In the genomic region with DNA sequence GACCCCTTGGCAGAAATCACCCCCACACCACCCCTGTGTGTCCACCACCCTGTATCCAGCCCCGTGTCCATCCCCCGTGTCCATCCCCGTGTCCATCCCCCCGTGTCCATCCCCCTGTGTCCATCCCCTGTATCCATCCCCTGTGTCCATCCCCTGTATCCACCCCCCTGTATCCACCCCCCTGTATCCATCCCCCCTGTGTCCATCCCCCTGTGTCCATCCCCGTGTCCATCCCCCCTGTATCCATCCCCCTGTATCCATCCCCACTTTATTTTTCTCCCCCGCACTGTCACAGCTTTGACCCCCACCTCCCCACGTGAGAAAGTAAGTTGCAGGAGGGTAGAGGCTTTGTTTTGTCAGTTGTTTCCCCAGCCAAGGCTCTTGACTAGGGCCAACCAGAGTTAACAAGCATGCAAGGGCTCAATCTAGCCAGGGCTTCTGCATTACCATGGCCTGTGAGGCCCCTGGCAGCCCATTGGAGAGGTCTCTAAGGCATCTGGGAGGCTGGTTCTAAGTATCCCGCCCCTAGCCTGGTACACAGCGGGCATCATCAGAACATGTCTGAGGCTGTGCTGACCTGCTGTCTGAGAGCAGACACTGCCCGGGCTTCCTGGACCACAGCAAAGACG, we compare ENCODE assay signal across 11 cellular contexts. TPM values are rescaled to one million over a fixed set of nuclear protein-coding genes. Genes with fewer than 3 reads are reported as not detected.
DNase-seq lines count a peak whose midpoint lies in the region; ATAC-seq and TF ChIP-seq lines count a peak whose summit lies in the region.
"Had no signal": no experiment of that assay in that cellular context is flagged by ENCODE, and none has a peak within 500 bp of the region (broad histone marks: within the 10 kb centered on the region; RNA-seq: fewer than 3 reads in every experiment).

No MANE protein-coding gene starts in this region.

- RAD21 ChIA-PET in HCT116 (lab: Charles Lee; ENCODE audit: low non-redundant PET in 1 of 2, low total read pairs in 2 of 2, uncharacterized antibody in 2 of 2, unreplicated experiment in 2 of 2), result no interaction called here

- H3K79me2 ChIP-seq in HCT116 (ENCODE audit: insufficient read depth, low read length), result no peaks in the 10 kb centered on the region

- H3K9me2 ChIP-seq in HCT116 (ENCODE audit: insufficient read depth), result no peaks in the 10 kb centered on the region

- peak; percentile 33 for DNase-seq in NCI-H1436 (lab: John Stamatoyannopoulos, UW)
- no peak for DNase-seq in NCI-H1436 treated with DMSO at 0.1 percent for 48 hours (lab: John Stamatoyannopoulos, UW)
- DNase-seq in HCT116 (ENCODE audit: low read depth, low spot score), result no peak
- DNase-seq in astrocyte of the hippocampus (ENCODE audit: low read depth, low spot score), result peak; percentile 38
- no peak for DNase-seq in stomach
- no peak for DNase-seq in stimulated activated CD4-positive, alpha-beta T cell treated with anti-CD3 and anti-CD28 coated beads, Interleukin-2, amount 100 ng/mL, for 48 hours
- DNase-seq: activated CD4-positive, alpha-beta T cell treated with anti-CD3 and anti-CD28 coated beads, Interleukin-2, amount 50 U/mL, for 1 hour; NCI-H1105 treated with DMSO at 0.1 percent for 48 hours had no signal

- WGBS in stomach, 5 donors, result 69 to 89% (median 76%) methylated on average over 7 to 11 of the region's 11 CpGs

- no peak overlapping the region for H2AFZ ChIP-seq in HCT116 (ENCODE audit: low read depth, low read length, poor library complexity, severe bottlenecking)

- TF ChIP-seq CTCF in HCT116 (IDR thresholded peaks at IDR 0.05 in 2 of 3, conservative IDR thresholded peaks at IDR 0.05 in 1 of 3; ENCODE audit: borderline replicate concordance in 1 of 3, insufficient read depth in 1 of 3, low read depth in 2 of 3, low read length in 2 of 3) (no peak), neutrophil (IDR thresholded peaks at IDR 0.05) (no peak), stomach (IDR thresholded peaks at IDR 0.05) (no peak)

- H3K27me3 ChIP-seq in HCT116 (ENCODE audit: insufficient read depth, low read length) (no peaks in the 10 kb centered on the region), neutrophil (no peaks in the 10 kb centered on the region), stomach (peaks cover 0 to 28% (median 0%) of the 10 kb centered on the region in 3 donors)
- H3K27me3 ChIP-seq: SJSA1 had no signal

- intact Hi-C loops in HCT116 (cut with micrococcal nuclease) (no loop called here), stomach (cut with DNase I; ENCODE audit: low total_unique reads) (loop anchor here (10.0 kb wide), 1 partner anchor 82 kb away; no protein-coding TSS in a partner anchor)

- POLR2A ChIA-PET in HCT116 (lab: Charles Lee), result no interaction called here

- H3K9me3 ChIP-seq in HCT116 (ENCODE audit: control insufficient read depth in 1 of 2, insufficient read depth in 1 of 2, low read depth in 1 of 2, low read length in 2 of 2) (no peaks in the 10 kb centered on the region), neutrophil (no peaks in the 10 kb centered on the region), stomach (no peaks in the 10 kb centered on the region)
- H3K9me3 ChIP-seq: SJSA1 had no signal

- H4K20me1 ChIP-seq in HCT116 (ENCODE audit: insufficient read depth), result no peaks in the 10 kb centered on the region

- no peak overlapping the region for H3K27ac ChIP-seq in HCT116 (ENCODE audit: low read depth, low read length)
- peak overlapping the region; percentile 82 for H3K27ac ChIP-seq in neutrophil
- no peak overlapping the region for H3K27ac ChIP-seq in stomach
- H3K27ac ChIP-seq: SJSA1 had no signal

- TF ChIP-seq EP300 in stomach (IDR thresholded peaks at IDR 0.05), result no peak

- no peak overlapping the region for H3K4me2 ChIP-seq in HCT116 (ENCODE audit: low read length)

- ATAC-seq in HCT116 (peak; percentile 46; the same call in 1 of the 2 replicates), HG03025 (IDR thresholded peaks at IDR 0.05; ENCODE audit: low FRiP score, unreplicated experiment) (no peak)

- TF ChIP-seq POLR2A in HCT116 (IDR thresholded peaks at IDR 0.05; ENCODE audit: borderline replicate concordance, extremely low read depth, insufficient read depth, insufficient read length), result no peak
- no peak for TF ChIP-seq POLR2A in stomach (IDR thresholded peaks at IDR 0.05)

- no peaks in the 10 kb centered on the region for H3K36me3 ChIP-seq in HCT116 (ENCODE audit: control insufficient read depth in 1 of 2, insufficient read depth in 2 of 2, low read length in 2 of 2)
- H3K36me3 ChIP-seq in neutrophil, result peaks cover 9% of the 10 kb centered on the region
- H3K36me3 ChIP-seq in stomach, result no peaks in the 10 kb centered on the region
- H3K36me3 ChIP-seq: SJSA1 had no signal

- BruUV-seq in HCT116 (replicated peaks; lab: Mats Ljungman, UMichigan), result no TSS peak

- H3K4me1 ChIP-seq in HCT116 (ENCODE audit: control insufficient read depth in 1 of 2, insufficient read depth in 2 of 2, low read length in 2 of 2) (peaks cover 0 to 6% of the 10 kb centered on the region in 2 experiments; a peak in 1 of 4 replicates), neutrophil (ENCODE audit: control insufficient read depth in 1 of 2, insufficient read depth in 1 of 2, low read depth in 1 of 2, low read length in 1 of 2) (peaks cover 77 to 78% of the 10 kb centered on the region in 2 experiments), stomach (peaks cover 5 to 44% (median 14%) of the 10 kb centered on the region in 4 donors)

- no peak overlapping the region for H3K4me3 ChIP-seq in HCT116 (replicated peaks in 1 of 2; ENCODE audit: low read depth in 1 of 2, low read length in 2 of 2)
- no peak overlapping the region for H3K4me3 ChIP-seq in neutrophil (ENCODE audit: low read depth in 1 of 2, low read length in 1 of 2)
- no peak overlapping the region for H3K4me3 ChIP-seq in stomach
- H3K4me3 ChIP-seq: SJSA1 had no signal

- CTCF ChIA-PET in HCT116 (lab: Charles Lee), result no interaction called here

- H3K9ac ChIP-seq in HCT116 (ENCODE audit: low read length), result no peak overlapping the region

- TF ChIP-seq RAD21 in HCT116 (IDR thresholded peaks at IDR 0.05; ENCODE audit: low read depth), result no peak

TF ChIP-seq in HCT116, 20 proteins besides CTCF, POLR2A, EP300 and RAD21 (continues in another document):
- no peak for TF ChIP-seq ATF3 (IDR thresholded peaks at IDR 0.05)
- no peak for TF ChIP-seq ELF1 (IDR thresholded peaks at IDR 0.05; ENCODE audit: borderline replicate concordance, low read depth)
- no peak for TF ChIP-seq SRF (IDR thresholded peaks at IDR 0.05; ENCODE audit: low read depth)
- TF ChIP-seq, protein P1, sequence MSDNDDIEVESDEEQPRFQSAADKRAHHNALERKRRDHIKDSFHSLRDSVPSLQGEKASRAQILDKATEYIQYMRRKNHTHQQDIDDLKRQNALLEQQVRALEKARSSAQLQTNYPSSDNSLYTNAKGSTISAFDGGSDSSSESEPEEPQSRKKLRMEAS (IDR thresholded peaks at IDR 0.05), result no peak
- TF ChIP-seq EZH2 (IDR thresholded peaks at IDR 0.05), result no peak
- TF ChIP-seq CBX3 (IDR thresholded peaks at IDR 0.05; ENCODE audit: low read depth), result no peak
- TF ChIP-seq YY1 (IDR thresholded peaks at IDR 0.05; ENCODE audit: extremely low read depth, insufficient replicate concordance, low read depth, low read length), result no peak
- TF ChIP-seq ZBTB33 (IDR thresholded peaks at IDR 0.05; ENCODE audit: extremely low read depth, insufficient replicate concordance, low read length), result no peak
- no peak for TF ChIP-seq SIN3A (IDR thresholded peaks at IDR 0.05; ENCODE audit: low read depth)
- TF ChIP-seq FOSL1 (IDR thresholded peaks at IDR 0.05; ENCODE audit: low read depth), result no peak
- no peak for TF ChIP-seq CEBPB (IDR thresholded peaks at IDR 0.05; ENCODE audit: low read depth)
- TF ChIP-seq EZH2phosphoT487 (IDR thresholded peaks at IDR 0.05; ENCODE audit: borderline replicate concordance), result no peak
- no peak for TF ChIP-seq ZFX (IDR thresholded peaks at IDR 0.05)
- TF ChIP-seq SP1 (IDR thresholded peaks at IDR 0.05; ENCODE audit: low read depth), result no peak

RNA-seq across cellular contexts. Expression of gene SIRPA, which starts 18.1 kb away (rescaled TPM):
- total RNA-seq in HCT116 (2021; ENCODE audit: unreplicated experiment), result 15.3 TPM
- polyA plus RNA-seq in HCT116 (2012), result 13.2 and 15.5 TPM in 2 replicates
- total RNA-seq in stomach, result 10 to 100 TPM in 1 of 5 donors, 1 to 10 TPM in 3, under 1 TPM in 1; 0.29 to 35.5 (median 8.8) TPM
- polyA plus RNA-seq in stomach, result 1 to 10 TPM; 5.7 to 8.5 (median 7.0) TPM

Comparison
In these comparisons a context has a peak if more than half of its experiments do, and no peak if none do; other contexts are left out.
1. DNase-seq: peak in NCI-H1436 (single experiment) and astrocyte of the hippocampus (single experiment); none in NCI-H1436 treated with DMSO at 0.1 percent for 48 hours (single experiment), HCT116 (single experiment), stomach (single experiment) and stimulated activated CD4-positive, alpha-beta T cell treated with anti-CD3 and anti-CD28 coated beads, Interleukin-2, amount 100 ng/mL, for 48 hours (0 of 2).